Comparison of ENCODE assay signal across 9 cellular contexts in genomic region chr9:133031496-133031911, GRCh38. TPM values are rescaled to one million over a fixed set of nuclear protein-coding genes. Genes with fewer than 3 reads are reported as not detected.
DNase-seq lines count a peak whose midpoint lies in the region; ATAC-seq, FAIRE-seq and TF ChIP-seq lines count a peak whose summit lies in the region.
"Had no signal": no experiment of that assay in that cellular context is flagged by ENCODE, and none has a peak within 500 bp of the region (broad histone marks: within the 10 kb centered on the region; RNA-seq: fewer than 3 reads in every experiment).

No MANE protein-coding gene starts in this region.

- H4K20me1 ChIP-seq in HepG2 (ENCODE audit: insufficient read depth, low read length) = peaks cover 4% of the 10 kb centered on the region; the same call in 1 of the 2 replicates

- peaks cover 58% of the 10 kb centered on the region for H3K79me2 ChIP-seq in HepG2 (ENCODE audit: insufficient read depth, low read length)

- no peaks in the 10 kb centered on the region for H3K27me3 Mint-ChIP-seq in activated naive CD8-positive, alpha-beta T cell

- WGBS in HepG2 (ENCODE audit: low lambda C conversion rate) = 51% methylated on average over 10 of the region's 10 CpGs
- 71% methylated on average over 10 of the region's 10 CpGs; no CpG with 5 or more reads in 1 of the 2 donors for WGBS in transverse colon (ENCODE audit: low coverage in 1 of 2), 2 donors

- H2AFZ ChIP-seq in HepG2 (ENCODE audit: low read length) = no peak overlapping the region

- CTCF ChIA-PET in HepG2 (lab: Yijun Ruan, JAX; ENCODE audit: low intra/inter-chr PET ratio, low total read pairs) = no interaction called here

- TF ChIP-seq EP300 in HepG2 (IDR thresholded peaks at IDR 0.05; ENCODE audit: low read depth in 2 of 2, low read length in 2 of 2) = no peak
- no peak for TF ChIP-seq EP300 in HepG2 (CRISPR knock-in tag; IDR thresholded peaks at IDR 0.05; ENCODE audit: borderline replicate concordance)
- TF ChIP-seq EP300 in transverse colon (IDR thresholded peaks at IDR 0.05; ENCODE audit: low read depth) = no peak

- no peak for TF ChIP-seq RAD21 in HepG2 (CRISPR knock-in tag; IDR thresholded peaks at IDR 0.05)

- H3K4me3 ChIP-seq in cardiac muscle cell (peak overlapping the region; percentile 63), HepG2 (replicated peaks in 1 of 3; ENCODE audit: insufficient read depth in 1 of 3, low read depth in 2 of 3, low read length in 3 of 3) (peak overlapping the region; percentile 90 to 99 (median 99)), transverse colon (peak overlapping the region; percentile 64 to 100 (median 80))

- POLR2A ChIA-PET in HepG2 (lab: Yijun Ruan, JAX) = interaction anchor here (0.8 to 2.3 kb wide), 14 partner anchors 10 to 676 kb away, joined by 3 to 27 read pairs (median 6); partner anchors contain the start of genes SETX and TSC1

- no TSS peak for BruUV-seq in HepG2 (replicated peaks; lab: Mats Ljungman, UMichigan)

- H3K4me2 ChIP-seq in HepG2 (ENCODE audit: low read depth, low read length) = peak overlapping the region; percentile 95

- TF ChIP-seq POLR2A in HepG2 (IDR thresholded peaks at IDR 0.05; ENCODE audit: insufficient read depth in 1 of 2, low read depth in 2 of 2, low read length in 2 of 2) (no peak), transverse colon (IDR thresholded peaks at IDR 0.05) (no peak)

- peak overlapping the region; percentile 97 for H3K4me3 Mint-ChIP-seq in activated naive CD8-positive, alpha-beta T cell

- intact Hi-C loops in left cardiac atrium (cut with DNase I) = no loop called here
- intact Hi-C loops in HepG2 (cut with micrococcal nuclease; ENCODE audit: unreplicated experiment) = no loop called here
- intact Hi-C loops in transverse colon (cut with DNase I; ENCODE audit: low total_unique reads) = no loop called here

- no peak for FAIRE-seq in HepG2 (lab: Jason Lieb, UNC)

- H3K9me3 ChIP-seq in cardiac muscle cell (ENCODE audit: low read depth) = no peaks in the 10 kb centered on the region
- no peaks in the 10 kb centered on the region for H3K9me3 ChIP-seq in HepG2 (ENCODE audit: low read length)
- no peaks in the 10 kb centered on the region for H3K9me3 ChIP-seq in transverse colon

- H3K4me1 ChIP-seq in cardiac muscle cell (ENCODE audit: low read depth) (peaks cover 7% of the 10 kb centered on the region), HepG2 (ENCODE audit: insufficient read depth, low read length) (peaks cover 42% of the 10 kb centered on the region), transverse colon (peaks cover 12 to 30% (median 23%) of the 10 kb centered on the region in 4 donors)

- TF ChIP-seq CTCF in cardiac muscle cell (IDR thresholded peaks at IDR 0.05; ENCODE audit: low read depth, low read length) (no peak), HepG2 (CRISPR knock-in tag; IDR thresholded peaks at IDR 0.05) (no peak), transverse colon (IDR thresholded peaks at IDR 0.05) (no peak)

- peaks cover 53% of the 10 kb centered on the region for H3K4me1 Mint-ChIP-seq in activated naive CD8-positive, alpha-beta T cell (ENCODE audit: low read depth)

- H3K9ac ChIP-seq in HepG2 (ENCODE audit: insufficient read depth, low read depth, low read length) = peak overlapping the region; percentile 92

- peak overlapping the region; percentile 100 for H3K27ac Mint-ChIP-seq in activated naive CD8-positive, alpha-beta T cell

- in situ Hi-C loops in HepG2 (cut with HindIII; ENCODE audit: extremely low pct_ligation_motif_present, low pct_unique_long_range_greater_than_20kb) (no loop called here), transverse colon (cut with MboI; ENCODE audit: low pct_ligation_motif_present in 1 of 4, low pct_unique_long_range_greater_than_20kb in 1 of 4, low sequenced_read_pairs in 3 of 4) (loop anchor here in 2 of 4 donors (10.0 to 25.0 kb wide), 2 partner anchors 143 to 306 kb away; partner anchors contain the start of genes MED22 (in 1 of the 2), RPL7A (in 1 of the 2) and SURF6 (in 1 of the 2))

- no peak overlapping the region for H3K27ac ChIP-seq in cardiac muscle cell
- peak overlapping the region; percentile 85 for H3K27ac ChIP-seq in HepG2 (ENCODE audit: extremely low read length, insufficient read depth, low read length)
- H3K27ac ChIP-seq in transverse colon = peak overlapping the region in 3 of 4 donors; percentile 90 to 94 (median 92)

- H3K36me3 Mint-ChIP-seq in activated naive CD8-positive, alpha-beta T cell = no peaks in the 10 kb centered on the region

- DNase-seq in cardiac muscle cell (ENCODE audit: low read depth in 1 of 2, low spot score in 1 of 2) (no peak), left cardiac atrium (no peak), HepG2 (ENCODE audit: low spot score) (no peak), transverse colon (no peak), retina (no peak), germinal center (ENCODE audit: low spot score) (no peak)

- no peaks in the 10 kb centered on the region for H3K36me3 ChIP-seq in cardiac muscle cell
- H3K36me3 ChIP-seq in HepG2 (replicated peaks in 1 of 2; ENCODE audit: control insufficient read depth in 1 of 2, insufficient read depth in 2 of 2, low read length in 2 of 2) = peaks cover 2 to 12% of the 10 kb centered on the region in 2 experiments; a peak in 4 of 5 replicates
- H3K36me3 ChIP-seq in transverse colon = no peaks in the 10 kb centered on the region

- H3K9me3 Mint-ChIP-seq in activated naive CD8-positive, alpha-beta T cell (ENCODE audit: low read depth) = no peaks in the 10 kb centered on the region

- no peaks in the 10 kb centered on the region for H3K27me3 ChIP-seq in cardiac muscle cell
- no peaks in the 10 kb centered on the region; a peak in 1 of 5 replicates for H3K27me3 ChIP-seq in HepG2 (ENCODE audit: control insufficient read depth in 1 of 2, insufficient read depth in 2 of 2, low read length in 2 of 2)
- no peaks in the 10 kb centered on the region for H3K27me3 ChIP-seq in transverse colon

- ATAC-seq in left cardiac atrium (no peak), HepG2 (no peak), GM21786 (IDR thresholded peaks at IDR 0.05; ENCODE audit: unreplicated experiment) (no peak)

RNA-seq across cellular contexts. Expression of gene GTF3C5, which starts 0.7 kb away (rescaled TPM):
- total RNA-seq in cardiac muscle cell (83.5 and 99.5 TPM in 2 replicates), left cardiac atrium (10 to 100 TPM; 30.9 to 35.2 TPM), HepG2 (2016; rRNA removed; fragmentation: Illumina TruSeq; extraction: Trizol) (43.4 and 66.9 TPM in 2 replicates), transverse colon (10 to 100 TPM; 44.5 to 56.9 (median 50.2) TPM)
- polyA plus RNA-seq in cardiac muscle cell (81.5 and 84.0 TPM in 2 replicates), HepG2 (2011; rRNA removed) (92.6 and 110 TPM in 2 replicates)
- total RNA-seq in HepG2 (2016; cell fraction: cytosol; rRNA removed; fragmentation: Illumina TruSeq; extraction: Trizol; ENCODE audit: low read depth) = 11.7 and 12.3 TPM in 2 replicates
- total RNA-seq in HepG2 (2016; cell fraction: insoluble cytoplasmic fraction; rRNA removed; fragmentation: Illumina TruSeq; extraction: Trizol) = 37.9 and 65.5 TPM in 2 replicates
- total RNA-seq in HepG2 (2016; cell fraction: membrane; rRNA removed; fragmentation: Illumina TruSeq; extraction: Trizol) = 20.2 and 20.6 TPM in 2 replicates
- total RNA-seq in HepG2 (2016; cell fraction: nucleus; rRNA removed; fragmentation: Illumina TruSeq; extraction: Trizol) = 76.0 and 76.7 TPM in 2 replicates
- polyA plus RNA-seq in HepG2 (2011; cell fraction: cytosol; rRNA removed) = 46.1 and 57.8 TPM in 2 replicates
- polyA plus RNA-seq in HepG2 (2011; cell fraction: nucleus; rRNA removed) = 477 and 487 TPM in 2 replicates
- 45.0 and 56.0 TPM in 2 replicates for polyA plus RNA-seq in HepG2 (2012)
- 5.5 and 5.8 TPM in 2 replicates for polyA plus RNA-seq in HepG2 (2016; cell fraction: cytosol; fragmentation: Illumina TruSeq; extraction: Trizol; ENCODE audit: low read depth)
- 45.6 and 51.5 TPM in 2 replicates for polyA plus RNA-seq in HepG2 (2016; cell fraction: insoluble cytoplasmic fraction; fragmentation: Illumina TruSeq; extraction: Trizol; ENCODE audit: low read depth)
- polyA plus RNA-seq in HepG2 (2016; cell fraction: membrane; fragmentation: Illumina TruSeq; extraction: Trizol; ENCODE audit: low read depth) = 13.2 and 13.8 TPM in 2 replicates
- polyA plus RNA-seq in HepG2 (2016; cell fraction: nucleus; fragmentation: Illumina TruSeq; extraction: Trizol; ENCODE audit: insufficient read depth, low read depth) = 196 and 212 TPM in 2 replicates
- 27.9 and 79.3 TPM in 2 replicates for polyA minus RNA-seq in HepG2 (2011; rRNA and poly(A)+ RNA removed; ENCODE audit: low replicate concordance)
- 24.3 and 26.7 TPM in 2 replicates for polyA minus RNA-seq in HepG2 (2011; cell fraction: cytosol; rRNA and poly(A)+ RNA removed)
- polyA minus RNA-seq in HepG2 (2011; cell fraction: nucleus; rRNA and poly(A)+ RNA removed) = 98.5 and 99.1 TPM in 2 replicates

RNA-seq across cellular contexts. Expression of gene CEL, which starts 30.3 kb away (rescaled TPM):
- 1.1 and 1.6 TPM in 2 replicates for total RNA-seq in cardiac muscle cell
- 0.73 and 1.3 TPM in 2 replicates for polyA plus RNA-seq in cardiac muscle cell
- 1 to 10 TPM; 2.5 to 8.8 TPM for total RNA-seq in left cardiac atrium
- 0.62 and 1.5 TPM in 2 replicates for total RNA-seq in HepG2 (2016; rRNA removed; fragmentation: Illumina TruSeq; extraction: Trizol)
- 0.35 and 0.40 TPM in 2 replicates for total RNA-seq in HepG2 (2016; cell fraction: cytosol; rRNA removed; fragmentation: Illumina TruSeq; extraction: Trizol; ENCODE audit: low read depth)
- total RNA-seq in HepG2 (2016; cell fraction: insoluble cytoplasmic fraction; rRNA removed; fragmentation: Illumina TruSeq; extraction: Trizol) = 0.55 and 1.2 TPM in 2 replicates
- total RNA-seq in HepG2 (2016; cell fraction: membrane; rRNA removed; fragmentation: Illumina TruSeq; extraction: Trizol) = 0.83 and 1.2 TPM in 2 replicates
- total RNA-seq in HepG2 (2016; cell fraction: nucleus; rRNA removed; fragmentation: Illumina TruSeq; extraction: Trizol) = 1.6 and 1.7 TPM in 2 replicates
- 0.63 and 0.81 TPM in 2 replicates for polyA plus RNA-seq in HepG2 (2011; rRNA removed)
- polyA plus RNA-seq in HepG2 (2011; cell fraction: cytosol; rRNA removed) = 0.19 and 0.34 TPM in 2 replicates
- polyA plus RNA-seq in HepG2 (2011; cell fraction: nucleus; rRNA removed) = 5.0 and 7.7 TPM in 2 replicates
- polyA plus RNA-seq in HepG2 (2012) = 1.2 and 1.6 TPM in 2 replicates
- polyA plus RNA-seq in HepG2 (2016; cell fraction: cytosol; fragmentation: Illumina TruSeq; extraction: Trizol; ENCODE audit: low read depth) = 1.0 and 1.1 TPM in 2 replicates
- 1.5 and 2.0 TPM in 2 replicates for polyA plus RNA-seq in HepG2 (2016; cell fraction: insoluble cytoplasmic fraction; fragmentation: Illumina TruSeq; extraction: Trizol; ENCODE audit: low read depth)
- 1.9 TPM in 2 replicates for polyA plus RNA-seq in HepG2 (2016; cell fraction: membrane; fragmentation: Illumina TruSeq; extraction: Trizol; ENCODE audit: low read depth)
- 7.7 and 8.2 TPM in 2 replicates for polyA plus RNA-seq in HepG2 (2016; cell fraction: nucleus; fragmentation: Illumina TruSeq; extraction: Trizol; ENCODE audit: insufficient read depth, low read depth)
- 0.70 TPM in 1 of 2 replicates, not detected in the other for polyA minus RNA-seq in HepG2 (2011; rRNA and poly(A)+ RNA removed; ENCODE audit: low replicate concordance)
- not detected in 2 replicates for polyA minus RNA-seq in HepG2 (2011; cell fraction: cytosol; rRNA and poly(A)+ RNA removed)
- polyA minus RNA-seq in HepG2 (2011; cell fraction: nucleus; rRNA and poly(A)+ RNA removed) = 0.50 and 1.2 TPM in 2 replicates
- 1 to 10 TPM in 1 of 4 donors, under 1 TPM in 2, not detected in 1; 0.27 to 8.6 (median 0.48) TPM for total RNA-seq in transverse colon

RNA-seq across cellular contexts. Expression of gene GFI1B, which starts 53.0 kb away (rescaled TPM):
- 0.06 and 0.07 TPM in 2 replicates for total RNA-seq in cardiac muscle cell
- not detected in 2 replicates for polyA plus RNA-seq in cardiac muscle cell
- under 1 TPM in 1 of 2 donors, not detected in 1; 0.12 TPM for total RNA-seq in left cardiac atrium
- total RNA-seq in HepG2 (2016; rRNA removed; fragmentation: Illumina TruSeq; extraction: Trizol) = 0.51 TPM in 1 of 2 replicates, not detected in the other
- not detected in 2 replicates for total RNA-seq in HepG2 (2016; cell fraction: cytosol; rRNA removed; fragmentation: Illumina TruSeq; extraction: Trizol; ENCODE audit: low read depth)
- total RNA-seq in HepG2 (2016; cell fraction: insoluble cytoplasmic fraction; rRNA removed; fragmentation: Illumina TruSeq; extraction: Trizol) = 0.24 and 0.56 TPM in 2 replicates
- total RNA-seq in HepG2 (2016; cell fraction: membrane; rRNA removed; fragmentation: Illumina TruSeq; extraction: Trizol) = 0.15 and 0.52 TPM in 2 replicates
- total RNA-seq in HepG2 (2016; cell fraction: nucleus; rRNA removed; fragmentation: Illumina TruSeq; extraction: Trizol) = 0.28 TPM in 1 of 2 replicates, not detected in the other
- polyA plus RNA-seq in HepG2 (2011; rRNA removed) = 0.15 and 0.26 TPM in 2 replicates
- 0.15 and 0.18 TPM in 2 replicates for polyA plus RNA-seq in HepG2 (2011; cell fraction: cytosol; rRNA removed)
- polyA plus RNA-seq in HepG2 (2011; cell fraction: nucleus; rRNA removed) = 0.19 and 0.26 TPM in 2 replicates
- 0.19 and 0.80 TPM in 2 replicates for polyA plus RNA-seq in HepG2 (2012)
- 0.09 and 0.19 TPM in 2 replicates for polyA plus RNA-seq in HepG2 (2016; cell fraction: cytosol; fragmentation: Illumina TruSeq; extraction: Trizol; ENCODE audit: low read depth)
- 0.21 and 0.30 TPM in 2 replicates for polyA plus RNA-seq in HepG2 (2016; cell fraction: insoluble cytoplasmic fraction; fragmentation: Illumina TruSeq; extraction: Trizol; ENCODE audit: low read depth)
- polyA plus RNA-seq in HepG2 (2016; cell fraction: membrane; fragmentation: Illumina TruSeq; extraction: Trizol; ENCODE audit: low read depth) = 0.19 and 0.32 TPM in 2 replicates
- 0.49 TPM in 1 of 2 replicates, not detected in the other for polyA plus RNA-seq in HepG2 (2016; cell fraction: nucleus; fragmentation: Illumina TruSeq; extraction: Trizol; ENCODE audit: insufficient read depth, low read depth)
- polyA minus RNA-seq in HepG2 (2011; rRNA and poly(A)+ RNA removed; ENCODE audit: low replicate concordance) = 0.35 and 0.42 TPM in 2 replicates
- not detected in 2 replicates for polyA minus RNA-seq in HepG2 (2011; cell fraction: cytosol; rRNA and poly(A)+ RNA removed)
- 0.13 TPM in 1 of 2 replicates, not detected in the other for polyA minus RNA-seq in HepG2 (2011; cell fraction: nucleus; rRNA and poly(A)+ RNA removed)
- 1 to 10 TPM in 2 of 4 donors, not detected in 2; 1.7 to 2.0 TPM for total RNA-seq in transverse colon
- total RNA-seq: glomerular endothelial cell had no signal
